ENCODE assay signal across 3 cellular contexts in genomic region chr1:150864200-150864599, GRCh38.
TF ChIP-seq lines count a peak whose summit lies in the region.
"Not testable (repeated sequence)": the region's sequence is repeated elsewhere in the genome, so short reads cannot be mapped to it uniquely, and the experiment has no call there.

No MANE protein-coding gene starts in this region.

TF ChIP-seq in HEK293, 187 proteins besides CTCF, POLR2A, EP300 and RAD21:
- TF ChIP-seq ZNF146 (tag by site-specific recombination; IDR thresholded peaks at IDR 0.05), result peak; percentile 94

TF ChIP-seq in K562, 482 proteins besides CTCF, POLR2A, EP300 and RAD21:
- TF ChIP-seq BCOR (IDR thresholded peaks at IDR 0.05) (0 out of 2 replicates have a peak, but pooled peaks have one; percentile 17), RBM25 (IDR thresholded peaks at IDR 0.05; ENCODE audit: low read depth, low read length, severe bottlenecking) (peak; percentile 6)

TF ChIP-seq in HepG2, 621 proteins besides CTCF, POLR2A, EP300 and RAD21:
- TF ChIP-seq CREB1 (IDR thresholded peaks at IDR 0.05), result peak; percentile 49
- TF ChIP-seq CREB1 (CRISPR knock-in tag; IDR thresholded peaks at IDR 0.05), result not testable (repeated sequence)
